In genomic region chr16:370443-370842, GRCh38 we compare ENCODE assay signal across 1 cellular context.
A peak's percentile ranks its signal among the peaks of the same experiment; 100 is the strongest.
TF ChIP-seq lines count a peak whose summit lies in the region.

Gene MRPL28, minus strand, starts transcription at chr16:370538. Its CDS starts 320 bp downstream, at chr16:370218.

TF ChIP-seq in HepG2, 621 proteins besides CTCF, POLR2A, EP300 and RAD21 (continued from another document and continues in another):
- TF ChIP-seq HNF1A (IDR thresholded peaks at IDR 0.05; ENCODE audit: low read depth) (no peak), HNF1A (CRISPR knock-in tag; IDR thresholded peaks at IDR 0.05; ENCODE audit: borderline replicate concordance) (no peak), ZNF615 (CRISPR knock-in tag; IDR thresholded peaks at IDR 0.05; ENCODE audit: borderline replicate concordance) (no peak), FOXJ3 (CRISPR knock-in tag; IDR thresholded peaks at IDR 0.05; ENCODE audit: borderline replicate concordance) (no peak), ZNF335 (CRISPR knock-in tag; IDR thresholded peaks at IDR 0.05) (no peak), ZNF7 (CRISPR knock-in tag; IDR thresholded peaks at IDR 0.05) (no peak), TBP (CRISPR knock-in tag; IDR thresholded peaks at IDR 0.05) (no peak), HMG20A (CRISPR knock-in tag; IDR thresholded peaks at IDR 0.05; ENCODE audit: borderline replicate concordance) (no peak), ZNF547 (CRISPR knock-in tag; IDR thresholded peaks at IDR 0.05) (no peak), CENPX (CRISPR knock-in tag; IDR thresholded peaks at IDR 0.05) (no peak), ZNF484 (CRISPR knock-in tag; IDR thresholded peaks at IDR 0.05; ENCODE audit: borderline replicate concordance, low read depth) (no peak), CAMTA2 (CRISPR knock-in tag; IDR thresholded peaks at IDR 0.05; ENCODE audit: borderline replicate concordance) (no peak), ZBTB1 (CRISPR knock-in tag; IDR thresholded peaks at IDR 0.05; ENCODE audit: borderline replicate concordance) (no peak), NRL (CRISPR knock-in tag; IDR thresholded peaks at IDR 0.05; ENCODE audit: borderline replicate concordance) (no peak), SIX4 (CRISPR knock-in tag; IDR thresholded peaks at IDR 0.05) (no peak), ZNF446 (CRISPR knock-in tag; IDR thresholded peaks at IDR 0.05) (no peak), CHCHD3 (CRISPR knock-in tag; IDR thresholded peaks at IDR 0.05) (no peak), TEF (CRISPR knock-in tag; IDR thresholded peaks at IDR 0.05) (no peak), PAWR (CRISPR knock-in tag; IDR thresholded peaks at IDR 0.05; ENCODE audit: borderline replicate concordance) (no peak), FOXK2 (IDR thresholded peaks at IDR 0.05) (no peak), HDAC1 (CRISPR knock-in tag; IDR thresholded peaks at IDR 0.05) (peak; percentile 59), NFE2L1 (CRISPR knock-in tag; IDR thresholded peaks at IDR 0.05; ENCODE audit: borderline replicate concordance) (no peak), HMGXB4 (CRISPR knock-in tag; IDR thresholded peaks at IDR 0.05; ENCODE audit: borderline replicate concordance in 1 of 2, low read depth in 1 of 2) (peak in 1 of 2 experiments; percentile 47; a peak in 1 of 4 replicates), HOXA7 (CRISPR knock-in tag; IDR thresholded peaks at IDR 0.05) (no peak), PAF1 (CRISPR knock-in tag; IDR thresholded peaks at IDR 0.05) (no peak)
- TF ChIP-seq, protein P1, sequence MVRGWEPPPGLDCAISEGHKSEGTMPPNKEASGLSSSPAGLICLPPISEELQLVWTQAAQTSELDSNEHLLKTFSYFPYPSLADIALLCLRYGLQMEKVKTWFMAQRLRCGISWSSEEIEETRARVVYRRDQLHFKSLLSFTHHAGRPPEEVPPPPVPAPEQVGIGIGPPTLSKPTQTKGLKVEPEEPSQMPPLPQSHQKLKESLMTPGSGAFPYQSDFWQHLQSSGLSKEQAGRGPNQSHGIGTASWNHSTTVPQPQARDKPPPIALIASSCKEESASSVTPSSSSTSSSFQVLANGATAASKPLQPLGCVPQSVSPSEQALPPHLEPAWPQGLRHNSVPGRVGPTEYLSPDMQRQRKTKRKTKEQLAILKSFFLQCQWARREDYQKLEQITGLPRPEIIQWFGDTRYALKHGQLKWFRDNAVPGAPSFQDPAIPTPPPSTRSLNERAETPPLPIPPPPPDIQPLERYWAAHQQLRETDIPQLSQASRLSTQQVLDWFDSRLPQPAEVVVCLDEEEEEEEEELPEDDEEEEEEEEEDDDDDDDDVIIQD (CRISPR knock-in tag; IDR thresholded peaks at IDR 0.05; ENCODE audit: low read depth), result no peak
- TF ChIP-seq, protein P2, sequence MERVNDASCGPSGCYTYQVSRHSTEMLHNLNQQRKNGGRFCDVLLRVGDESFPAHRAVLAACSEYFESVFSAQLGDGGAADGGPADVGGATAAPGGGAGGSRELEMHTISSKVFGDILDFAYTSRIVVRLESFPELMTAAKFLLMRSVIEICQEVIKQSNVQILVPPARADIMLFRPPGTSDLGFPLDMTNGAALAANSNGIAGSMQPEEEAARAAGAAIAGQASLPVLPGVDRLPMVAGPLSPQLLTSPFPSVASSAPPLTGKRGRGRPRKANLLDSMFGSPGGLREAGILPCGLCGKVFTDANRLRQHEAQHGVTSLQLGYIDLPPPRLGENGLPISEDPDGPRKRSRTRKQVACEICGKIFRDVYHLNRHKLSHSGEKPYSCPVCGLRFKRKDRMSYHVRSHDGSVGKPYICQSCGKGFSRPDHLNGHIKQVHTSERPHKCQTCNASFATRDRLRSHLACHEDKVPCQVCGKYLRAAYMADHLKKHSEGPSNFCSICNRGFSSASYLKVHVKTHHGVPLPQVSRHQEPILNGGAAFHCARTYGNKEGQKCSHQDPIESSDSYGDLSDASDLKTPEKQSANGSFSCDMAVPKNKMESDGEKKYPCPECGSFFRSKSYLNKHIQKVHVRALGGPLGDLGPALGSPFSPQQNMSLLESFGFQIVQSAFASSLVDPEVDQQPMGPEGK (CRISPR knock-in tag; IDR thresholded peaks at IDR 0.05), result peak; percentile 53; the same call in 1 of the 2 replicates
- TF ChIP-seq, protein P3, sequence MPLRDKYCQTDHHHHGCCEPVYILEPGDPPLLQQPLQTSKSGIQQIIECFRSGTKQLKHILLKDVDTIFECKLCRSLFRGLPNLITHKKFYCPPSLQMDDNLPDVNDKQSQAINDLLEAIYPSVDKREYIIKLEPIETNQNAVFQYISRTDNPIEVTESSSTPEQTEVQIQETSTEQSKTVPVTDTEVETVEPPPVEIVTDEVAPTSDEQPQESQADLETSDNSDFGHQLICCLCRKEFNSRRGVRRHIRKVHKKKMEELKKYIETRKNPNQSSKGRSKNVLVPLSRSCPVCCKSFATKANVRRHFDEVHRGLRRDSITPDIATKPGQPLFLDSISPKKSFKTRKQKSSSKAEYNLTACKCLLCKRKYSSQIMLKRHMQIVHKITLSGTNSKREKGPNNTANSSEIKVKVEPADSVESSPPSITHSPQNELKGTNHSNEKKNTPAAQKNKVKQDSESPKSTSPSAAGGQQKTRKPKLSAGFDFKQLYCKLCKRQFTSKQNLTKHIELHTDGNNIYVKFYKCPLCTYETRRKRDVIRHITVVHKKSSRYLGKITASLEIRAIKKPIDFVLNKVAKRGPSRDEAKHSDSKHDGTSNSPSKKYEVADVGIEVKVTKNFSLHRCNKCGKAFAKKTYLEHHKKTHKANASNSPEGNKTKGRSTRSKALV (CRISPR knock-in tag; IDR thresholded peaks at IDR 0.05), result no peak
- TF ChIP-seq, protein P4, sequence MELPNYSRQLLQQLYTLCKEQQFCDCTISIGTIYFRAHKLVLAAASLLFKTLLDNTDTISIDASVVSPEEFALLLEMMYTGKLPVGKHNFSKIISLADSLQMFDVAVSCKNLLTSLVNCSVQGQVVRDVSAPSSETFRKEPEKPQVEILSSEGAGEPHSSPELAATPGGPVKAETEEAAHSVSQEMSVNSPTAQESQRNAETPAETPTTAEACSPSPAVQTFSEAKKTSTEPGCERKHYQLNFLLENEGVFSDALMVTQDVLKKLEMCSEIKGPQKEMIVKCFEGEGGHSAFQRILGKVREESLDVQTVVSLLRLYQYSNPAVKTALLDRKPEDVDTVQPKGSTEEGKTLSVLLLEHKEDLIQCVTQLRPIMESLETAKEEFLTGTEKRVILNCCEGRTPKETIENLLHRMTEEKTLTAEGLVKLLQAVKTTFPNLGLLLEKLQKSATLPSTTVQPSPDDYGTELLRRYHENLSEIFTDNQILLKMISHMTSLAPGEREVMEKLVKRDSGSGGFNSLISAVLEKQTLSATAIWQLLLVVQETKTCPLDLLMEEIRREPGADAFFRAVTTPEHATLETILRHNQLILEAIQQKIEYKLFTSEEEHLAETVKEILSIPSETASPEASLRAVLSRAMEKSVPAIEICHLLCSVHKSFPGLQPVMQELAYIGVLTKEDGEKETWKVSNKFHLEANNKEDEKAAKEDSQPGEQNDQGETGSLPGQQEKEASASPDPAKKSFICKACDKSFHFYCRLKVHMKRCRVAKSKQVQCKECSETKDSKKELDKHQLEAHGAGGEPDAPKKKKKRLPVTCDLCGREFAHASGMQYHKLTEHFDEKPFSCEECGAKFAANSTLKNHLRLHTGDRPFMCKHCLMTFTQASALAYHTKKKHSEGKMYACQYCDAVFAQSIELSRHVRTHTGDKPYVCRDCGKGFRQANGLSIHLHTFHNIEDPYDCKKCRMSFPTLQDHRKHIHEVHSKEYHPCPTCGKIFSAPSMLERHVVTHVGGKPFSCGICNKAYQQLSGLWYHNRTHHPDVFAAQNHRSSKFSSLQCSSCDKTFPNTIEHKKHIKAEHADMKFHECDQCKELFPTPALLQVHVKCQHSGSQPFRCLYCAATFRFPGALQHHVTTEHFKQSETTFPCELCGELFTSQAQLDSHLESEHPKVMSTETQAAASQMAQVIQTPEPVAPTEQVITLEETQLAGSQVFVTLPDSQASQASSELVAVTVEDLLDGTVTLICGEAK (IDR thresholded peaks at IDR 0.05), result peak; percentile 76
- TF ChIP-seq, protein P4 (CRISPR knock-in tag; IDR thresholded peaks at IDR 0.05), result no peak
- TF ChIP-seq, protein P5, sequence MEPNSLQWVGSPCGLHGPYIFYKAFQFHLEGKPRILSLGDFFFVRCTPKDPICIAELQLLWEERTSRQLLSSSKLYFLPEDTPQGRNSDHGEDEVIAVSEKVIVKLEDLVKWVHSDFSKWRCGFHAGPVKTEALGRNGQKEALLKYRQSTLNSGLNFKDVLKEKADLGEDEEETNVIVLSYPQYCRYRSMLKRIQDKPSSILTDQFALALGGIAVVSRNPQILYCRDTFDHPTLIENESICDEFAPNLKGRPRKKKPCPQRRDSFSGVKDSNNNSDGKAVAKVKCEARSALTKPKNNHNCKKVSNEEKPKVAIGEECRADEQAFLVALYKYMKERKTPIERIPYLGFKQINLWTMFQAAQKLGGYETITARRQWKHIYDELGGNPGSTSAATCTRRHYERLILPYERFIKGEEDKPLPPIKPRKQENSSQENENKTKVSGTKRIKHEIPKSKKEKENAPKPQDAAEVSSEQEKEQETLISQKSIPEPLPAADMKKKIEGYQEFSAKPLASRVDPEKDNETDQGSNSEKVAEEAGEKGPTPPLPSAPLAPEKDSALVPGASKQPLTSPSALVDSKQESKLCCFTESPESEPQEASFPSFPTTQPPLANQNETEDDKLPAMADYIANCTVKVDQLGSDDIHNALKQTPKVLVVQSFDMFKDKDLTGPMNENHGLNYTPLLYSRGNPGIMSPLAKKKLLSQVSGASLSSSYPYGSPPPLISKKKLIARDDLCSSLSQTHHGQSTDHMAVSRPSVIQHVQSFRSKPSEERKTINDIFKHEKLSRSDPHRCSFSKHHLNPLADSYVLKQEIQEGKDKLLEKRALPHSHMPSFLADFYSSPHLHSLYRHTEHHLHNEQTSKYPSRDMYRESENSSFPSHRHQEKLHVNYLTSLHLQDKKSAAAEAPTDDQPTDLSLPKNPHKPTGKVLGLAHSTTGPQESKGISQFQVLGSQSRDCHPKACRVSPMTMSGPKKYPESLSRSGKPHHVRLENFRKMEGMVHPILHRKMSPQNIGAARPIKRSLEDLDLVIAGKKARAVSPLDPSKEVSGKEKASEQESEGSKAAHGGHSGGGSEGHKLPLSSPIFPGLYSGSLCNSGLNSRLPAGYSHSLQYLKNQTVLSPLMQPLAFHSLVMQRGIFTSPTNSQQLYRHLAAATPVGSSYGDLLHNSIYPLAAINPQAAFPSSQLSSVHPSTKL (CRISPR knock-in tag; IDR thresholded peaks at IDR 0.05), result no peak
